ENCODE assay signal across 9 cellular contexts in genomic region chr2:43178055-43178598, GRCh38. TPM values are rescaled to one million over a fixed set of nuclear protein-coding genes. Genes with fewer than 3 reads are reported as not detected.
A peak's percentile ranks its signal among the peaks of the same experiment; 100 is the strongest.
DNase-seq lines count a peak whose midpoint lies in the region; ATAC-seq, FAIRE-seq and TF ChIP-seq lines count a peak whose summit lies in the region.
"Had no signal": no experiment of that assay in that cellular context is flagged by ENCODE, and none has a peak within 500 bp of the region (broad histone marks: within the 10 kb centered on the region; RNA-seq: fewer than 3 reads in every experiment).

No MANE protein-coding gene starts in this region.

- H3K27ac Mint-ChIP-seq in activated T-helper 17 cell treated with anti-CD3 and anti-CD28 coated beads, Interleukin-2, amount 50 U/mL, for 72 hours = peak overlapping the region; percentile 99

- H3K27me3 ChIP-seq in HUES6 (ENCODE audit: control insufficient read depth, insufficient read depth, low read length) = no peaks in the 10 kb centered on the region
- H3K27me3 ChIP-seq in keratinocyte (ENCODE audit: control insufficient read depth, extremely low read depth, insufficient read depth, low read length) = no peaks in the 10 kb centered on the region
- H3K27me3 ChIP-seq in spleen (replicated peaks in 1 of 7) = no peaks in the 10 kb centered on the region

- no peak for ATAC-seq in activated T-helper 17 cell treated with anti-CD3 and anti-CD28 coated beads, Interleukin-2, amount 50 U/mL, for 72 hours (replicated peaks)
- ATAC-seq in HG02763 (IDR thresholded peaks at IDR 0.05; ENCODE audit: unreplicated experiment) = no peak

- no peaks in the 10 kb centered on the region for H3K79me2 ChIP-seq in keratinocyte (ENCODE audit: control insufficient read depth, insufficient read depth, low read length)

- H3K9me3 ChIP-seq in HUES6 (ENCODE audit: control insufficient read depth, insufficient read depth, low read depth, low read length) (peaks cover 21% of the 10 kb centered on the region; the same call in 1 of the 2 replicates), keratinocyte (ENCODE audit: control insufficient read depth, low read depth, low read length) (peaks cover 2% of the 10 kb centered on the region), spleen (peaks cover 0 to 28% (median 14%) of the 10 kb centered on the region in 8 donors)

- no peaks in the 10 kb centered on the region for H4K20me1 ChIP-seq in keratinocyte (ENCODE audit: control insufficient read depth, extremely low read depth, insufficient read depth, low read length)

- peak overlapping the region; percentile 93; the same call in 1 of the 2 replicates for H3K27ac ChIP-seq in HUES6 (ENCODE audit: low read depth, low read length)
- H3K27ac ChIP-seq in keratinocyte (ENCODE audit: control insufficient read depth, insufficient read depth, low read length) = peak overlapping the region; percentile 65
- H3K27ac ChIP-seq in spleen = peak overlapping the region; percentile 58 to 95 (median 78)

- H3K4me3 Mint-ChIP-seq in activated T-helper 17 cell treated with anti-CD3 and anti-CD28 coated beads, Interleukin-2, amount 50 U/mL, for 72 hours = peak overlapping the region; percentile 80

- no peak for FAIRE-seq in keratinocyte (lab: Jason Lieb, UNC)
- FAIRE-seq: endometrium had no signal

- no peak overlapping the region for H3K4me2 ChIP-seq in keratinocyte (ENCODE audit: control insufficient read depth, extremely low read depth, insufficient read depth, low read depth, low read length)

- H3K4me1 Mint-ChIP-seq in activated T-helper 17 cell treated with anti-CD3 and anti-CD28 coated beads, Interleukin-2, amount 50 U/mL, for 72 hours = peaks cover 46% of the 10 kb centered on the region

- H3K27me3 Mint-ChIP-seq in activated T-helper 17 cell treated with anti-CD3 and anti-CD28 coated beads, Interleukin-2, amount 50 U/mL, for 72 hours = no peaks in the 10 kb centered on the region

- peaks cover 9% of the 10 kb centered on the region for H3K36me3 Mint-ChIP-seq in activated T-helper 17 cell treated with anti-CD3 and anti-CD28 coated beads, Interleukin-2, amount 50 U/mL, for 72 hours (ENCODE audit: low read depth)

- 53 to 68% (median 58%) methylated on average over 7 of the region's 7 CpGs for WGBS in spleen, 5 donors

- H3K36me3 ChIP-seq in HUES6 (ENCODE audit: control insufficient read depth, insufficient read depth, low read length) = no peaks in the 10 kb centered on the region
- H3K36me3 ChIP-seq in keratinocyte (ENCODE audit: control insufficient read depth in 2 of 2, extremely low read depth in 1 of 2, insufficient read depth in 2 of 2, low read length in 2 of 2) = no peaks in the 10 kb centered on the region
- H3K36me3 ChIP-seq in spleen = no peaks in the 10 kb centered on the region

- TF ChIP-seq CTCF in keratinocyte (optimal IDR thresholded peaks at IDR 0.05 in 1 of 3, IDR thresholded peaks at IDR 0.05 in 1 of 3, conservative IDR thresholded peaks at IDR 0.05 in 1 of 3; ENCODE audit: extremely low read depth in 1 of 3, insufficient read depth in 2 of 3, low read length in 3 of 3) = no peak
- TF ChIP-seq CTCF in spleen (IDR thresholded peaks at IDR 0.05 in 8 of 11, conservative IDR thresholded peaks at IDR 0.05 in 3 of 11) = no peak

- DNase-seq in keratinocyte (ENCODE audit: low read depth, low spot score) (no peak), spleen (no peak), iPS-NIHi11 (ENCODE audit: low spot score) (no peak), NCI-H2107 treated with DMSO at 0.1 percent for 48 hours (lab: John Stamatoyannopoulos, UW; ENCODE audit: unreplicated experiment) (no peak)
- DNase-seq in stimulated activated CD4-positive, alpha-beta T cell treated with anti-CD3 and anti-CD28 coated beads, Interleukin-2, amount 100 ng/mL, for 24 hours = no peak

- H2AFZ ChIP-seq in keratinocyte (ENCODE audit: control insufficient read depth, low read length) = no peak overlapping the region

- dilution Hi-C loops in keratinocyte (cut with MboI; ENCODE audit: extremely low pct_ligation_motif_present, low sequenced_read_pairs) = no loop called here

- H3K4me1 ChIP-seq in HUES6 (ENCODE audit: control insufficient read depth, insufficient read depth, low read length) = peaks cover 59% of the 10 kb centered on the region
- H3K4me1 ChIP-seq in keratinocyte (ENCODE audit: control insufficient read depth, extremely low read depth, insufficient read depth, low read length) = peaks cover 29% of the 10 kb centered on the region
- peaks cover 17 to 67% (median 60%) of the 10 kb centered on the region in 6 donors for H3K4me1 ChIP-seq in spleen

- no peaks in the 10 kb centered on the region for H3K9me3 Mint-ChIP-seq in activated T-helper 17 cell treated with anti-CD3 and anti-CD28 coated beads, Interleukin-2, amount 50 U/mL, for 72 hours

- no peak overlapping the region for H3K4me3 ChIP-seq in HUES6 (ENCODE audit: low read depth, low read length)
- no peak overlapping the region for H3K4me3 ChIP-seq in keratinocyte (ENCODE audit: control insufficient read depth in 2 of 3, extremely low read depth in 1 of 3, insufficient read depth in 2 of 3, low read depth in 1 of 3, low read length in 3 of 3)
- peak overlapping the region in 1 of 8 donors; percentile 36 for H3K4me3 ChIP-seq in spleen

- H3K9me1 ChIP-seq in keratinocyte (ENCODE audit: control insufficient read depth, extremely low read depth, insufficient read depth, low read length) = no peaks in the 10 kb centered on the region

- H3K9ac ChIP-seq in HUES6 (ENCODE audit: low read length) (peak overlapping the region; percentile 69), keratinocyte (ENCODE audit: control insufficient read depth, extremely low read depth, insufficient read depth, low read length) (peak overlapping the region; percentile 58)

- no peak for TF ChIP-seq POLR2A in spleen (IDR thresholded peaks at IDR 0.05)

- intact Hi-C loops in spleen (cut with DNase I; ENCODE audit: low total_unique reads) = no loop called here

RNA-seq across cellular contexts. Expression of gene ZFP36L2, which starts 48.3 kb away (rescaled TPM):
- 100 to 1,000 TPM in 1 of 2 donors, 10 to 100 TPM in 1; 57.8 to 185 TPM for total RNA-seq in activated T-helper 17 cell treated with anti-CD3 and anti-CD28 coated beads, Interleukin-2, amount 50 U/mL, for 72 hours
- polyA plus RNA-seq in keratinocyte (27.1 to 52.4 TPM (median 48.5 TPM) in 3 replicates), spleen (100 to 1,000 TPM in 1 of 3 donors, 10 to 100 TPM in 2; 72.4 to 115 (median 91.0) TPM)
- 190 TPM for polyA plus RNA-seq in keratinocyte (2011; ENCODE audit: low read depth)
- 38.1 and 45.1 TPM in 2 replicates for polyA plus RNA-seq in keratinocyte (2011; cell fraction: cytosol; rRNA removed)
- polyA plus RNA-seq in keratinocyte (2011; cell fraction: nucleus; rRNA removed) = 77.7 and 84.9 TPM in 2 replicates
- polyA plus RNA-seq in keratinocyte (2012; ENCODE audit: low replicate concordance) = 151 and 162 TPM in 2 replicates
- polyA minus RNA-seq in keratinocyte = 7.8 to 24.2 TPM (median 16.0 TPM) in 3 replicates
- polyA minus RNA-seq in keratinocyte (2011; cell fraction: cytosol; rRNA and poly(A)+ RNA removed) = 89.6 TPM
- 50.5 and 70.1 TPM in 2 replicates for polyA minus RNA-seq in keratinocyte (2011; cell fraction: nucleus; rRNA and poly(A)+ RNA removed)
- total RNA-seq in spleen = 100 to 1,000 TPM; 118 to 223 (median 131) TPM
